ENCODE assay signal across 13 cellular contexts in the genomic region with DNA sequence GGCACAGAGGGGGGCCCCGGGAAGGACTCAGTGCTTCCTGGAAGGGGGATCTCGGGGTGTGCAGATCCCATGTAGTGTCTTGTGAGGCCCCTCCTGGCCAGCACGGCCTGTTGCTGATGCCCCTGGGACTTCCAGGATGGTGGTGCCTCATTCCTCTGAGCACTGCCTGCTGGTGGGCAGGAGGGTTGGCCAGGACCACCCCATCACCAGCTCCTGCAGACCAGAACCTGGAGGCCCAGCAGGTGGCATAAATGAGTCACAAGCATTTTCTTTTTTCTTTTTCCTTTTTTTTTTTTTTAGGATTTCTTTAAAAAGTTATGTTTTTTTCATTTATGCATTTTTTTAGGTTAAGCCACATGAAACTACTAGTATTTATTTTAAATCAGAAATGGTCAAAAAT. TPM values are rescaled to one million over a fixed set of nuclear protein-coding genes. Genes with fewer than 3 reads are reported as not detected.
DNase-seq lines count a peak whose midpoint lies in the region; ATAC-seq and TF ChIP-seq lines count a peak whose summit lies in the region.
"Had no signal": no experiment of that assay in that cellular context is flagged by ENCODE, and none has a peak within 500 bp of the region (broad histone marks: within the 10 kb centered on the region; RNA-seq: fewer than 3 reads in every experiment).

No MANE protein-coding gene starts in this region.

- H3K9me3 ChIP-seq in left ventricle myocardium inferior (replicated peaks) (no peaks in the 10 kb centered on the region), RWPE2 (ENCODE audit: severe bottlenecking) (no peaks in the 10 kb centered on the region)

- intact Hi-C loops in left ventricle myocardium inferior (cut with micrococcal nuclease) (no loop called here), left cardiac atrium (cut with DNase I) (loop anchor here (10.0 kb wide), 3 partner anchors 109 to 159 kb away; partner anchors contain the start of gene EP400 (in 1 of the 2))

- H3K36me3 ChIP-seq in left ventricle myocardium inferior (no peaks in the 10 kb centered on the region), RWPE2 (ENCODE audit: low read depth) (no peaks in the 10 kb centered on the region)

- ATAC-seq in left cardiac atrium (no peak), RWPE2 (ENCODE audit: low read depth) (no peak), GM19351 (IDR thresholded peaks at IDR 0.05; ENCODE audit: unreplicated experiment) (no peak)
- ATAC-seq: naive thymus-derived CD8-positive, alpha-beta T cell had no signal

- peaks cover 48% of the 10 kb centered on the region for H3K27me3 ChIP-seq in left ventricle myocardium inferior (ENCODE audit: low read depth)
- peaks cover 2% of the 10 kb centered on the region for H3K27me3 ChIP-seq in RWPE2 (ENCODE audit: insufficient read depth, poor library complexity, severe bottlenecking)

- TF ChIP-seq CTCF in left ventricle myocardium inferior (IDR thresholded peaks at IDR 0.05; ENCODE audit: borderline replicate concordance) (peak; percentile 61), RWPE2 (IDR thresholded peaks at IDR 0.05; ENCODE audit: poor library complexity, severe bottlenecking) (peak; percentile 60), fibroblast of the aortic adventitia (IDR thresholded peaks at IDR 0.05; ENCODE audit: insufficient read depth, low read length) (peak; percentile 48)

- H3K27ac ChIP-seq in left ventricle myocardium inferior (replicated peaks) = no peak overlapping the region
- H3K27ac ChIP-seq in RWPE2 (ENCODE audit: poor library complexity, severe bottlenecking) = no peak overlapping the region

- peaks cover 9% of the 10 kb centered on the region for H3K4me1 ChIP-seq in left ventricle myocardium inferior
- H3K4me1 ChIP-seq in RWPE2 (ENCODE audit: insufficient read depth, poor library complexity, severe bottlenecking) = no peaks in the 10 kb centered on the region

- DNase-seq in left ventricle myocardium inferior (no peak), left cardiac atrium (no peak), RWPE2 (ENCODE audit: low spot score) (no peak), fibroblast of the aortic adventitia (ENCODE audit: low read depth) (peak; percentile 40), HuH-7 (ENCODE audit: low spot score) (no peak), NCI-H187 treated with DMSO at 0.1 percent for 48 hours (lab: John Stamatoyannopoulos, UW) (no peak), DMS79 treated with DMSO at 0.1 percent for 48 hours (lab: John Stamatoyannopoulos, UW) (no peak)
- DNase-seq: activated T-cell treated with anti-CD3 and anti-CD28 coated beads, Interleukin-2, amount 50 U/mL, for 24 hours; central memory CD4-positive, alpha-beta T cell; H9; naive thymus-derived CD8-positive, alpha-beta T cell; NCI-H1092 had no signal

- H3K4me3 ChIP-seq in left ventricle myocardium inferior (no peak overlapping the region), RWPE2 (ENCODE audit: severe bottlenecking) (no peak overlapping the region), fibroblast of the aortic adventitia (ENCODE audit: low read depth, low read length) (no peak overlapping the region)

RNA-seq across cellular contexts. Expression of gene MMP17, which starts 8.0 kb away (rescaled TPM):
- total RNA-seq in left ventricle myocardium inferior = 0.77 TPM
- 1 to 10 TPM; 1.7 to 2.4 TPM for total RNA-seq in left cardiac atrium
- total RNA-seq in fibroblast of the aortic adventitia (ENCODE audit: low replicate concordance) = 4.1 and 5.6 TPM in 2 replicates

RNA-seq across cellular contexts. Expression of gene ULK1, which starts 58.2 kb away (rescaled TPM):
- 57.4 TPM for total RNA-seq in left ventricle myocardium inferior
- total RNA-seq in left cardiac atrium = 10 to 100 TPM; 27.6 to 34.5 TPM
- total RNA-seq in fibroblast of the aortic adventitia (ENCODE audit: low replicate concordance) = 9.1 and 21.2 TPM in 2 replicates
